In the genomic region with DNA sequence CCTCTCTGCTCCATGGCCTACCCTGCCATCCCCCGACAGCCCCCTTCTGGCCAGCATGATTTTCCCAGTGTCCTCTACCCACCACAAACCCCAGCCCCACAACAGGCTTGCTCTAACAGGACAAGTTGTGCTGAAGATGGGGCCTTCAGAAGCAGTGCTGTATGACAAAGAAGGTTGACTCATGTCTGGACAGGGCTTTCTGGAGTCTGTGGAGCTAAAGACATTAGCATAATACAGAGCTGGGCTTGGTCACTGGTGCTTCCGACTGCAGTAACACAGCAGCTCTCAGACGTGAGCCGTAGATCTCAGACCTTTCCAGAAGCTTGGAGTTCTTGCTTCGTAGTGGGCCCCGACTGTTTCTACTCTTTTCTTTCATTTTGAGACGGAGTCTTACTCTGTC, we compare ENCODE assay signal across 1 cellular context.
TF ChIP-seq lines count a peak whose summit lies in the region.

No MANE protein-coding gene starts in this region.

TF ChIP-seq in K562, 482 proteins besides CTCF, POLR2A, EP300 and RAD21 (continued from another document):
- TF ChIP-seq, protein P1, sequence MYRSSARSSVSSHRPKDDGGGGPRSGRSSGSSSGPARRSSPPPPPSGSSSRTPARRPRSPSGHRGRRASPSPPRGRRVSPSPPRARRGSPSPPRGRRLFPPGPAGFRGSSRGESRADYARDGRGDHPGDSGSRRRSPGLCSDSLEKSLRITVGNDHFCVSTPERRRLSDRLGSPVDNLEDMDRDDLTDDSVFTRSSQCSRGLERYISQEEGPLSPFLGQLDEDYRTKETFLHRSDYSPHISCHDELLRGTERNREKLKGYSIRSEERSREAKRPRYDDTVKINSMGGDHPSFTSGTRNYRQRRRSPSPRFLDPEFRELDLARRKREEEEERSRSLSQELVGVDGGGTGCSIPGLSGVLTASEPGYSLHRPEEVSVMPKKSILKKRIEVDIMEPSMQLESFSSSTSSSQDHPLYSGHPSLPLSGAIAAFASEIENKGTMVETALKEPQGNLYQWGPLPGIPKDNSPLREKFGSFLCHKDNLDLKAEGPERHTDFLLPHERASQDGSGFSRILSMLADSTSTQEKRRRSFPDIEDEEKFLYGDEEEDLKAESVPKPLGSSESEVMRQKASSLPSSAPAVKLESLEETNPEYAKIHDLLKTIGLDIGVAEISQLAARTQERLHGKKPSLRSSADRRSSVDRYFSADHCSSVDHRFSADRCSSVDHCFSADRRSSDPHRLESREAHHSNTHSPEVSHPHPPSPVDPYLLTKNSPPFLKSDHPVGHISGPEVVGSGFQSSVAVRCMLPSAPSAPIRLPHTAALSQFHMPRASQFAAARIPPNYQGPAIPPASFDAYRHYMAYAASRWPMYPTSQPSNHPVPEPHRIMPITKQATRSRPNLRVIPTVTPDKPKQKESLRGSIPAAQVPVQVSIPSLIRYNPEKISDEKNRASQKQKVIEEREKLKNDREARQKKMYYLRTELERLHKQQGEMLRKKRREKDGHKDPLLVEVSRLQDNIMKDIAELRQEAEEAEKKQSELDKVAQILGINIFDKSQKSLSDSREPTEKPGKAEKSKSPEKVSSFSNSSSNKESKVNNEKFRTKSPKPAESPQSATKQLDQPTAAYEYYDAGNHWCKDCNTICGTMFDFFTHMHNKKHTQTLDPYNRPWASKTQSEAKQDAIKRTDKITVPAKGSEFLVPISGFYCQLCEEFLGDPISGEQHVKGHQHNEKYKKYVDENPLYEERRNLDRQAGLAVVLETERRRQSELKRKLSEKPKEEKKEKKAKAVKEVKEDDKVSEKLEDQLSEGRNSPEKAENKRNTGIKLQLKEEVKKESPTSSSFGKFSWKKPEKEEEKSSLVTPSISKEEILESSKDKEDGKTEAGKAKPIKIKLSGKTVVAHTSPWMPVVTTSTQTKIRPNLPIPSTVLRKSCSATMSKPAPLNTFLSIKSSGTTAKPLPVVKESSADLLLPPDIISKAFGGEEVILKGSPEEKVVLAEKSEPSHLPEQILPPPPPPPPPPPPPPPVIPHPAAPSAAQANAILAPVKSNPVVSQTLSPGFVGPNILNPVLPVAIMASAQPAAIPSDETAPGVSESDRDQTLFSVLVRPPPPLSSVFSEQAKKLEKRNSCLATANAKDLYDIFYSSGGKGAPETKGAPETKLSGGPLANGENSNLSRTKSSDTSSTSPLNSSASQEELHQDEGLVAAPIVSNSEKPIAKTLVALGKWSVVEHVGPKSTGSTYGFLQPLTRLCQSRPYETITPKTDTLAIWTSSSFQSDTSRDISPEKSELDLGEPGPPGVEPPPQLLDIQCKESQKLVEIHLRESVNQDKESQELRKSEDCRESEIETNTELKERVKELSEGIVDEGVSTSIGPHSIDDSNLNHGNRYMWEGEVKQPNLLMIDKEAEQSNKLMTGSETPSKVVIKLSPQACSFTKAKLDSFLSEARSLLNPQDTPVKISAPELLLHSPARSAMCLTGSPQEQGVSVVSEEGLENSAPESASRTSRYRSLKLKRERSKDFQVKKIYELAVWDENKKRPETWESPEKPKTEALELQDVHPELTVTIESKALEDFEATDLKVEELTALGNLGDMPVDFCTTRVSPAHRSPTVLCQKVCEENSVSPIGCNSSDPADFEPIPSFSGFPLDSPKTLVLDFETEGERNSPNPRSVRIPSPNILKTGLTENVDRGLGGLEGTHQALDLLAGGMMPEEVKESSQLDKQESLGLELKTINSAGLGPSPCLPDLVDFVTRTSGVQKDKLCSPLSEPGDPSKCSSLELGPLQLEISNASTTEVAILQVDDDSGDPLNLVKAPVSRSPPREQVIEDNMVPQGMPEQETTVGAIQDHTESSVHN (IDR thresholded peaks at IDR 0.05; ENCODE audit: borderline replicate concordance in 1 of 2, low read depth in 1 of 2) = no peak
- TF ChIP-seq MEF2A (IDR thresholded peaks at IDR 0.05; ENCODE audit: control insufficient read depth, low read depth, low read length) (no peak), KLF10 (CRISPR knock-in tag; IDR thresholded peaks at IDR 0.05) (no peak), MCM3 (IDR thresholded peaks at IDR 0.05) (no peak), TEAD2 (tag; IDR thresholded peaks at IDR 0.05) (no peak), HNRNPL (IDR thresholded peaks at IDR 0.05; ENCODE audit: low read depth, low read length) (no peak), THRAP3 (IDR thresholded peaks at IDR 0.05; ENCODE audit: borderline replicate concordance) (no peak)
